In the genomic region with DNA sequence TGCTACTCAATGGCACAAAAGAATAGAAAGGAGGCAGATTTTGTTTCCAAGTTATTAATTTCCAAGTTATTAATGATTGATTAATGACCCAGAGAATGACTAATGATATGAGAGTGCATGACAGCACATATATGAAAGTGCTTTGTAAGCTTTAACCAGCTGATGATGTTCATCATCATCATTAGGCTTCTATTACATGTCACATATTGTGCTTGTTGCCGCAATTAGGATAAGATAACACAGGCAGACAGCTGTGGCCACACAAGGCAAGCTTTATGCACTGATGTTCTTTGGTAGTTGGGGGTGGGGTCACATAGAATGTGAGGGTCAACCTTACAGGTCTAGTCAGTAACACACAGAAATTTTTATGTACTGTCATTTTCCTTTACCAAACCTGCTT, we compare ENCODE assay signal across 19 cellular contexts.
"Had no signal": no experiment of that assay in that cellular context is flagged by ENCODE, and none has a peak within 500 bp of the region (broad histone marks: within the 10 kb centered on the region; RNA-seq: fewer than 3 reads in every experiment).

No MANE protein-coding gene starts in this region.

- H3K4me3 Mint-ChIP-seq: activated B cell treated with CpG ODN at 0.5 μM for 24 hours; activated CD4-positive, alpha-beta T cell treated with anti-CD3 and anti-CD28 coated beads, Interleukin-2, amount 10 ng/mL, durations not matched to agents 7 days and 5 days; activated CD8-positive, alpha-beta memory T cell treated with anti-CD3 and anti-CD28 coated beads, Interleukin-2, amount 10 ng/mL, durations not matched to agents 7 days and 5 days; activated T-cell treated with anti-CD3 and anti-CD28 coated beads, Interleukin-2, amount 50 U/mL, for 24 hours; natural killer cell; T-helper 17 cell; type B pancreatic cell had no signal

- ATAC-seq: activated CD8-positive, alpha-beta memory T cell treated with anti-CD3 and anti-CD28 coated beads, Interleukin-2, amount 10 ng/mL, durations not matched to agents 7 days and 5 days; left colon; mucosa of descending colon; natural killer cell; right lobe of liver; T-helper 17 cell had no signal

- H3K27me3 ChIP-seq: cardiac muscle cell, right lobe of liver, suprapubic skin had no signal

- H3K4me1 Mint-ChIP-seq: activated B cell treated with CpG ODN at 0.5 μM for 24 hours; activated CD4-positive, alpha-beta T cell treated with anti-CD3 and anti-CD28 coated beads, Interleukin-2, amount 10 ng/mL, durations not matched to agents 7 days and 5 days; activated CD8-positive, alpha-beta memory T cell treated with anti-CD3 and anti-CD28 coated beads, Interleukin-2, amount 10 ng/mL, durations not matched to agents 7 days and 5 days; natural killer cell; T-helper 17 cell had no signal

- H3K36me3 ChIP-seq: cardiac muscle cell, prostate gland, right lobe of liver, suprapubic skin had no signal

- H3K27me3 Mint-ChIP-seq: activated B cell treated with CpG ODN at 0.5 μM for 24 hours; activated CD4-positive, alpha-beta T cell treated with anti-CD3 and anti-CD28 coated beads, Interleukin-2, amount 10 ng/mL, durations not matched to agents 7 days and 5 days; activated CD8-positive, alpha-beta memory T cell treated with anti-CD3 and anti-CD28 coated beads, Interleukin-2, amount 10 ng/mL, durations not matched to agents 7 days and 5 days; activated T-cell treated with anti-CD3 and anti-CD28 coated beads, Interleukin-2, amount 50 U/mL, for 24 hours had no signal

- H3K4me1 ChIP-seq: prostate gland, right lobe of liver had no signal

- H3K4me3 ChIP-seq: cardiac muscle cell, mucosa of descending colon, prostate gland, right lobe of liver, suprapubic skin had no signal

- H3K9me3 Mint-ChIP-seq: activated B cell treated with CpG ODN at 0.5 μM for 24 hours; activated CD4-positive, alpha-beta T cell treated with anti-CD3 and anti-CD28 coated beads, Interleukin-2, amount 10 ng/mL, durations not matched to agents 7 days and 5 days; activated naive CD4-positive, alpha-beta T cell treated with anti-CD3 and anti-CD28 coated beads, Interleukin-2, amount 50 U/mL, for 72 hours; activated T-cell treated with anti-CD3 and anti-CD28 coated beads, Interleukin-2, amount 50 U/mL, for 24 hours; natural killer cell; type B pancreatic cell had no signal

- DNase-seq: activated B cell treated with CpG ODN at 0.5 μM for 24 hours; activated CD4-positive, alpha-beta T cell treated with anti-CD3 and anti-CD28 coated beads, Interleukin-2, amount 10 ng/mL, durations not matched to agents 7 days and 5 days; activated CD8-positive, alpha-beta memory T cell treated with anti-CD3 and anti-CD28 coated beads, Interleukin-2, amount 10 ng/mL, durations not matched to agents 7 days and 5 days; activated effector memory CD4-positive, alpha-beta T cell treated with Interleukin-2 at 50 U/mL for 16 hours; activated T-cell treated with anti-CD3 and anti-CD28 coated beads, Interleukin-2, amount 50 U/mL, for 24 hours; amygdala; left colon; mucosa of descending colon; natural killer cell; occipital lobe; right lobe of liver; stimulated activated CD4-positive, alpha-beta T cell treated with anti-CD3 and anti-CD28 coated beads, Interleukin-2, amount 100 ng/mL, for 48 hours; stimulated activated naive CD4-positive, alpha-beta T cell treated with Interleukin-2 at 50 U/mL for 16 hours; T-helper 17 cell had no signal

- H3K9me3 ChIP-seq: mucosa of descending colon, prostate gland, right lobe of liver, suprapubic skin had no signal

- H3K27ac ChIP-seq: cardiac muscle cell, prostate gland, right lobe of liver, suprapubic skin had no signal

- H3K27ac Mint-ChIP-seq: activated B cell treated with CpG ODN at 0.5 μM for 24 hours; activated CD4-positive, alpha-beta T cell treated with anti-CD3 and anti-CD28 coated beads, Interleukin-2, amount 10 ng/mL, durations not matched to agents 7 days and 5 days; activated CD8-positive, alpha-beta memory T cell treated with anti-CD3 and anti-CD28 coated beads, Interleukin-2, amount 10 ng/mL, durations not matched to agents 7 days and 5 days; activated naive CD4-positive, alpha-beta T cell treated with anti-CD3 and anti-CD28 coated beads, Interleukin-2, amount 50 U/mL, for 72 hours; activated T-cell treated with anti-CD3 and anti-CD28 coated beads, Interleukin-2, amount 50 U/mL, for 24 hours; natural killer cell; T-helper 17 cell; type B pancreatic cell had no signal

- H3K36me3 Mint-ChIP-seq: activated CD8-positive, alpha-beta memory T cell treated with anti-CD3 and anti-CD28 coated beads, Interleukin-2, amount 10 ng/mL, durations not matched to agents 7 days and 5 days; activated naive CD4-positive, alpha-beta T cell treated with anti-CD3 and anti-CD28 coated beads, Interleukin-2, amount 50 U/mL, for 72 hours; natural killer cell; type B pancreatic cell had no signal
